1 cellular context compared by ENCODE assay signal in genomic region chr15:39396979-39397615, GRCh38.
TF ChIP-seq lines count a peak whose summit lies in the region.

No MANE protein-coding gene starts in this region.

TF ChIP-seq in K562, 482 proteins besides CTCF, POLR2A, EP300 and RAD21 (continued from another document):
- TF ChIP-seq PPARD (CRISPR knock-in tag; IDR thresholded peaks at IDR 0.05): no peak
- TF ChIP-seq PML (IDR thresholded peaks at IDR 0.05; ENCODE audit: low read length): peak; percentile 69; the same call in 1 of the 2 replicates
- TF ChIP-seq ZBTB9 (CRISPR knock-in tag; IDR thresholded peaks at IDR 0.05): peak; percentile 74; the same call in 1 of the 2 replicates
- TF ChIP-seq CTBP1 (IDR thresholded peaks at IDR 0.05; ENCODE audit: borderline replicate concordance): 0 out of 2 replicates have a peak, but pooled peaks have one; percentile 25
- peak; percentile 99 for TF ChIP-seq ZNF175 (CRISPR knock-in tag; IDR thresholded peaks at IDR 0.05; ENCODE audit: low read depth)
- TF ChIP-seq ZNF347 (CRISPR knock-in tag; IDR thresholded peaks at IDR 0.05; ENCODE audit: low read depth): no peak
- peak; percentile 39; the same call in 1 of the 2 replicates for TF ChIP-seq ESRRA (IDR thresholded peaks at IDR 0.05; ENCODE audit: borderline replicate concordance, low read depth)
- peak; percentile 88 for TF ChIP-seq MEIS2 (IDR thresholded peaks at IDR 0.05; ENCODE audit: partially characterized antibody)
- no peak for TF ChIP-seq HCFC1 (IDR thresholded peaks at IDR 0.05; ENCODE audit: low read depth, low read length)
- TF ChIP-seq NR2C2 (CRISPR knock-in tag; IDR thresholded peaks at IDR 0.05): no peak
- TF ChIP-seq NR2C2 (tag; IDR thresholded peaks at IDR 0.05): peak; percentile 68
- TF ChIP-seq XRCC4 (IDR thresholded peaks at IDR 0.05; ENCODE audit: extremely low read depth, insufficient read depth, insufficient read length): no peak
- peak; percentile 79; the same call in 1 of the 2 replicates for TF ChIP-seq BACH1 (tag; IDR thresholded peaks at IDR 0.05)
- TF ChIP-seq ATF4 (CRISPR knock-in tag; IDR thresholded peaks at IDR 0.05): 0 out of 2 replicates have a peak, but pooled peaks have one; percentile 56
- TF ChIP-seq SMAD3 (CRISPR knock-in tag; conservative IDR thresholded peaks at IDR 0.05): peak; percentile 50; the same call in 1 of the 2 replicates
- TF ChIP-seq ARID4B (CRISPR knock-in tag; IDR thresholded peaks at IDR 0.05): no peak
- TF ChIP-seq ATF1 (CRISPR knock-in tag; IDR thresholded peaks at IDR 0.05): no peak
- peak; percentile 85 for TF ChIP-seq ATF1 (tag; IDR thresholded peaks at IDR 0.05)
- TF ChIP-seq MEF2D (tag; conservative IDR thresholded peaks at IDR 0.05; ENCODE audit: low read depth): peak; percentile 53; the same call in 1 of the 2 replicates
- TF ChIP-seq CEBPB (tag; IDR thresholded peaks at IDR 0.05): peak; percentile 91
- TF ChIP-seq BRD4 (IDR thresholded peaks at IDR 0.05): no peak
- TF ChIP-seq HES1 (IDR thresholded peaks at IDR 0.05; ENCODE audit: low read depth): peak; percentile 47; the same call in 1 of the 2 replicates
- no peak for TF ChIP-seq AFF4 (CRISPR knock-in tag; IDR thresholded peaks at IDR 0.05)
- no peak for TF ChIP-seq TCF7L2 (IDR thresholded peaks at IDR 0.05; ENCODE audit: low read depth, low read length)
- TF ChIP-seq POLR2AphosphoS5 (IDR thresholded peaks at IDR 0.05; ENCODE audit: control insufficient read depth, insufficient read depth, low read depth, low read length): 0 out of 2 replicates have a peak, but pooled peaks have one; percentile 52
- peak; percentile 77 for TF ChIP-seq ZNF589 (CRISPR knock-in tag; IDR thresholded peaks at IDR 0.05; ENCODE audit: low read depth)
- peak; percentile 48 for TF ChIP-seq TCF3 (CRISPR knock-in tag; IDR thresholded peaks at IDR 0.05)
- TF ChIP-seq NCOA1 (IDR thresholded peaks at IDR 0.05; ENCODE audit: low read depth): 0 out of 2 replicates have a peak, but pooled peaks have one; percentile 59
- TF ChIP-seq JUND (IDR thresholded peaks at IDR 0.05; ENCODE audit: borderline replicate concordance, low read depth, low read length): no peak
- peak; percentile 60; the same call in 1 of the 3 replicates for TF ChIP-seq JUND (tag; IDR thresholded peaks at IDR 0.05; ENCODE audit: borderline replicate concordance, low read depth, low read length)
- TF ChIP-seq BDP1 (IDR thresholded peaks at IDR 0.05; ENCODE audit: insufficient read depth, insufficient read length): no peak
- TF ChIP-seq SOX6 (IDR thresholded peaks at IDR 0.05): 0 out of 2 replicates have a peak, but pooled peaks have one; percentile 27
- TF ChIP-seq CEBPG (CRISPR knock-in tag; IDR thresholded peaks at IDR 0.05): no peak
- TF ChIP-seq CEBPG (tag; conservative IDR thresholded peaks at IDR 0.05 in 1 of 2, IDR thresholded peaks at IDR 0.05 in 1 of 2): peak; percentile 83 to 97
- peak; percentile 74 for TF ChIP-seq ARID1B (IDR thresholded peaks at IDR 0.05)
- TF ChIP-seq STAT5A (IDR thresholded peaks at IDR 0.05; ENCODE audit: borderline replicate concordance, low read length): peak; percentile 60
- TF ChIP-seq ZNF174 (CRISPR knock-in tag; IDR thresholded peaks at IDR 0.05): no peak
- no peak for TF ChIP-seq PBX2 (CRISPR knock-in tag; IDR thresholded peaks at IDR 0.05; ENCODE audit: low read depth)
- peak; percentile 76 for TF ChIP-seq PBX2 (tag; conservative IDR thresholded peaks at IDR 0.05; ENCODE audit: low read depth)
- peak; percentile 32; the same call in 1 of the 2 replicates for TF ChIP-seq PKNOX1 (IDR thresholded peaks at IDR 0.05)
TF ChIP-seq in K562: peak in this region for 59.
